8 cellular contexts compared by ENCODE assay signal in genomic region chr6:4020822-4021132, GRCh38. TPM values are rescaled to one million over a fixed set of nuclear protein-coding genes. Genes with fewer than 3 reads are reported as not detected.
DNase-seq lines count a peak whose midpoint lies in the region; ATAC-seq and TF ChIP-seq lines count a peak whose summit lies in the region.

No MANE protein-coding gene starts in this region.

- no peak for TF ChIP-seq CTCF in CD4-positive, alpha-beta T cell (IDR thresholded peaks at IDR 0.05)
- no peak for TF ChIP-seq CTCF in LNCaP clone FGC (IDR thresholded peaks at IDR 0.05; ENCODE audit: control insufficient read depth, extremely low read depth, insufficient read depth)
- TF ChIP-seq CTCF in dorsolateral prefrontal cortex (IDR thresholded peaks at IDR 0.05 in 54 of 56, conservative IDR thresholded peaks at IDR 0.05 in 2 of 56; ENCODE audit: low read depth in 1 of 56, partially characterized antibody in 56 of 56): no peak
- TF ChIP-seq CTCF in neural cell (IDR thresholded peaks at IDR 0.05; ENCODE audit: poor library complexity, severe bottlenecking): no peak

- no peaks in the 10 kb centered on the region for H3K9me2 ChIP-seq in neural cell (ENCODE audit: insufficient read depth, low read length)

- H3K4me3 ChIP-seq in LNCaP clone FGC (ENCODE audit: low read depth, low read length) (peak overlapping the region; percentile 90), dorsolateral prefrontal cortex (peak overlapping the region; percentile 64 to 98 (median 88)), neural cell (ENCODE audit: low read length) (peak overlapping the region; percentile 87)

- H3K79me2 ChIP-seq in neural cell (replicated peaks; ENCODE audit: insufficient read depth, low read length): peaks cover 58% of the 10 kb centered on the region

- peaks cover 14% of the 10 kb centered on the region for H3F3A ChIP-seq in neural cell (ENCODE audit: insufficient read depth, low read length, poor library complexity, severe bottlenecking)

- ATAC-seq in CD4-positive, alpha-beta T cell (ENCODE audit: poor library complexity): no peak

- POLR2A ChIA-PET in CD4-positive, alpha-beta T cell (lab: Charles Lee): interaction anchor here (0.6 to 2.7 kb wide), 29 partner anchors 10 to 1255 kb away, joined by 3 to 46 read pairs (median 5); partner anchors contain the start of genes BPHL, CDYL, ECI2 and FAM50B

- CTCF ChIA-PET in CD4-positive, alpha-beta T cell (lab: Charles Lee): interaction anchor here (0.9 to 2.8 kb wide), 10 partner anchors 9 to 864 kb away, joined by 3 to 23 read pairs (median 6); partner anchors contain the start of genes FAM50B and TUBB2A

- peaks cover 58% of the 10 kb centered on the region for H3K36me3 Mint-ChIP-seq in CD4-positive, alpha-beta T cell (ENCODE audit: low read depth)

- no peaks in the 10 kb centered on the region for H3K9me3 Mint-ChIP-seq in CD4-positive, alpha-beta T cell

- H3K9me3 ChIP-seq in CD4-positive, alpha-beta T cell (ENCODE audit: control insufficient read depth, low read length): no peaks in the 10 kb centered on the region
- no peaks in the 10 kb centered on the region for H3K9me3 ChIP-seq in neural cell (ENCODE audit: low read length)

- H3K36me3 ChIP-seq in neural cell (ENCODE audit: insufficient read depth, low read length): no peaks in the 10 kb centered on the region

- no peaks in the 10 kb centered on the region for H3K27me3 Mint-ChIP-seq in CD4-positive, alpha-beta T cell

- no peaks in the 10 kb centered on the region for H4K20me1 ChIP-seq in neural cell (ENCODE audit: insufficient read depth)

- no peak for DNase-seq in CD4-positive, alpha-beta T cell
- DNase-seq in LNCaP clone FGC (ENCODE audit: low read depth): no peak
- no peak for DNase-seq in dorsolateral prefrontal cortex
- no peak for DNase-seq in CD1c-positive myeloid dendritic cell (ENCODE audit: extremely low spot score)
- no peak for DNase-seq in iPS-NIHi11 (ENCODE audit: low spot score)
- no peak for DNase-seq in anterior cingulate cortex (lab: John Stamatoyannopoulos, UW)
- DNase-seq in NCI-H1417 treated with DMSO at 0.1 percent for 48 hours (lab: John Stamatoyannopoulos, UW): no peak

- H3K27me3 ChIP-seq in CD4-positive, alpha-beta T cell (ENCODE audit: control insufficient read depth, insufficient read depth, low read length): no peaks in the 10 kb centered on the region
- no peaks in the 10 kb centered on the region for H3K27me3 ChIP-seq in dorsolateral prefrontal cortex
- no peaks in the 10 kb centered on the region for H3K27me3 ChIP-seq in neural cell (ENCODE audit: insufficient read depth, low read depth, low read length)

- H3K4me3 Mint-ChIP-seq in CD4-positive, alpha-beta T cell: peak overlapping the region; percentile 93

- peak overlapping the region; percentile 79 for H3K4me2 ChIP-seq in neural cell (ENCODE audit: low read length)

- H3K27ac ChIP-seq in CD4-positive, alpha-beta T cell (ENCODE audit: low read depth, low read length): peak overlapping the region; percentile 97
- H3K27ac ChIP-seq in dorsolateral prefrontal cortex (peak overlapping the region; percentile 42 to 98 (median 94)), neural cell (ENCODE audit: low read length) (peak overlapping the region; percentile 85)

- no peak for TF ChIP-seq RAD21 in neural cell (conservative IDR thresholded peaks at IDR 0.05)

- H3K4me1 Mint-ChIP-seq in CD4-positive, alpha-beta T cell (ENCODE audit: low read depth): peaks cover 80% of the 10 kb centered on the region

- peak overlapping the region; percentile 79 for H2AFZ ChIP-seq in neural cell (ENCODE audit: low read depth, low read length)

- TF ChIP-seq EP300 in neural cell (conservative IDR thresholded peaks at IDR 0.05; ENCODE audit: poor library complexity, severe bottlenecking): no peak

- H3K9ac ChIP-seq in neural cell (ENCODE audit: low read length): peak overlapping the region; percentile 82

- intact Hi-C loops in CD4-positive, alpha-beta T cell (cut with DNase I, micrococcal nuclease): loop anchor here (1.0 to 10.0 kb wide), 12 partner anchors 10 to 1253 kb away; partner anchors contain the start of genes ECI2 (in 2 of the 2), BPHL (in 1 of the 2), CDYL (in 1 of the 2) and RIPK1 (in 1 of the 2)
- intact Hi-C loops in dorsolateral prefrontal cortex (cut with DNase I): loop anchor here in 1 of 2 donors (5.0 kb wide), 2 partner anchors 117 to 587 kb away; partner anchors contain the start of gene ECI2

- peak overlapping the region; percentile 96 for H3K27ac Mint-ChIP-seq in CD4-positive, alpha-beta T cell

TF ChIP-seq in neural cell, 6 proteins besides CTCF, POLR2A, EP300 and RAD21:
- TF ChIP-seq TAF1 (IDR thresholded peaks at IDR 0.05; ENCODE audit: low read depth) (no peak), REST (IDR thresholded peaks at IDR 0.05; ENCODE audit: borderline replicate concordance) (no peak), POLR2AphosphoS5 (IDR thresholded peaks at IDR 0.05) (no peak), MXI1 (conservative IDR thresholded peaks at IDR 0.05; ENCODE audit: poor library complexity, severe bottlenecking) (no peak), EZH2 (IDR thresholded peaks at IDR 0.05; ENCODE audit: borderline replicate concordance, insufficient read depth, low read length, poor library complexity, severe bottlenecking) (no peak), SMC3 (conservative IDR thresholded peaks at IDR 0.05; ENCODE audit: poor library complexity) (no peak)

RNA-seq across cellular contexts. Expression of gene FAM217A, which starts 58.2 kb away (rescaled TPM):
- total RNA-seq in CD4-positive, alpha-beta T cell: not detected
- total RNA-seq in dorsolateral prefrontal cortex: under 1 TPM in 5 of 120 experiments, not detected in 115; 0.20 to 0.68 (median 0.29) TPM
- polyA plus RNA-seq in neural cell: not detected in 2 replicates
- polyA minus RNA-seq in neural cell: not detected in 2 replicates
